Comparison of ENCODE assay signal across 11 cellular contexts in the genomic region with DNA sequence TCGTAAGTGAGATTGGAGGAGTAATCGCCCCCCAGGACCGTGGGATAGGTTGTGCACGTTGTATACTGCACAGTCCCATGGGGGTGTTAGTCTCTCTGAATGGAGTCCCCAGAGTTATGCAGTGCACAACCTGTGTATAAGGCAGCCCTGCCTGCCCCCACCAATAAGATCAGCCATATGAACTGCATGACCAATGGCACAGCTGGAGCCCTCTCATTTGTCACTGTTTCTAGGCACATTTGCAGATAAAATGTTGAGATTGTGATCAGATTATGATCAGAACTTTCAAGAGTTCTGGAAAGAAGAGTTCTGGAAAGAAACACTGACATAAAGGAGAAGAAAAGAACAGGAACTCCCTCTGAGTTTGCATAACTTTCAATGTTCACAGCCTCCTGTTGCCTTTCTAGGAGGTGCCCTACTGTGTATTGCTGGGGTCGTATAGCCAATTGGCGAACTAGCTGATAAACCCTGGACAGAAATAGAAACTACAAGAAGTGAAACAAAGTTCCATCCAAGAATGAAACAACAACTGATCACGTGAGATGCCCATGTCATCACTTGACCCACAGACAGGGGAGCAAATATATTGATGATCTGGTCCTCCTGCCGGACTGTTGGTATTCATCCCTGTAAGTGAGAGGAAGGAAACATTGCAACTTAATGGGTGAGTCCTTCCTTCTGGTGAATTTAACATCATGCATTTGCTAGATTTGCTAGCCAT. TPM values are rescaled to one million over a fixed set of nuclear protein-coding genes. Genes with fewer than 3 reads are reported as not detected.
DNase-seq lines count a peak whose midpoint lies in the region; ATAC-seq and TF ChIP-seq lines count a peak whose summit lies in the region.
"Had no signal": no experiment of that assay in that cellular context is flagged by ENCODE, and none has a peak within 500 bp of the region (broad histone marks: within the 10 kb centered on the region; RNA-seq: fewer than 3 reads in every experiment).

No MANE protein-coding gene starts in this region.

- peak; percentile 72 for DNase-seq in DMS 273 (lab: John Stamatoyannopoulos, UW; ENCODE audit: unreplicated experiment)
- DNase-seq in DMS 273 treated with DMSO at 0.1 percent for 48 hours (lab: John Stamatoyannopoulos, UW) = no peak
- peak; percentile 68 for DNase-seq in Karpas-422
- DNase-seq in psoas muscle = no peak
- DNase-seq in stimulated activated CD4-positive, alpha-beta T cell treated with anti-CD3 and anti-CD28 coated beads, Interleukin-4, amount 100 ng/mL, for 24 hours = no peak
- DNase-seq in left ventricle myocardium inferior = no peak
- no peak for DNase-seq in sciatic nerve (ENCODE audit: low spot score)

- H3K4me3 ChIP-seq in Karpas-422 (ENCODE audit: low read length) = no peak overlapping the region
- H3K4me3 ChIP-seq in psoas muscle = no peak overlapping the region
- no peak overlapping the region for H3K4me3 ChIP-seq in left ventricle myocardium inferior
- H3K4me3 ChIP-seq: HAP-1 had no signal

- H2AFZ ChIP-seq in Karpas-422 (ENCODE audit: low read length) = no peak overlapping the region

- H3K4me2 ChIP-seq in Karpas-422 (ENCODE audit: low read depth, low read length, poor library complexity, severe bottlenecking) = no peak overlapping the region

- H3K4me1 ChIP-seq in Karpas-422 (ENCODE audit: low read length) (peaks cover 4% of the 10 kb centered on the region), psoas muscle (no peaks in the 10 kb centered on the region), left ventricle myocardium inferior (peaks cover 22% of the 10 kb centered on the region)

- H3K9me2 ChIP-seq in Karpas-422 (replicated peaks; ENCODE audit: insufficient read depth, low read length) = no peaks in the 10 kb centered on the region

- H3K27me3 ChIP-seq in Karpas-422 (ENCODE audit: low read length) = no peaks in the 10 kb centered on the region
- H3K27me3 ChIP-seq in psoas muscle (ENCODE audit: insufficient read depth in 3 of 3, low read length in 2 of 3) = no peaks in the 10 kb centered on the region
- no peaks in the 10 kb centered on the region for H3K27me3 ChIP-seq in left ventricle myocardium inferior (ENCODE audit: low read depth)

- intact Hi-C loops in psoas muscle (cut with DNase I) = no loop called here
- intact Hi-C loops in left ventricle myocardium inferior (cut with micrococcal nuclease) = no loop called here
- intact Hi-C loops in sciatic nerve (cut with DNase I) = no loop called here

- ATAC-seq in HG02642 (IDR thresholded peaks at IDR 0.05; ENCODE audit: poor library complexity, unreplicated experiment) = peak; percentile 99
- ATAC-seq in psoas muscle = peak; percentile 35 to 42 (median 40)
- no peak for ATAC-seq in sciatic nerve

- H3K27ac ChIP-seq in Karpas-422 (ENCODE audit: low read length) (no peak overlapping the region), psoas muscle (no peak overlapping the region), left ventricle myocardium inferior (replicated peaks) (no peak overlapping the region)
- H3K27ac ChIP-seq: 22Rv1, epithelial cell of prostate had no signal

- H3K9me3 ChIP-seq in Karpas-422 (ENCODE audit: low read length) (no peaks in the 10 kb centered on the region), psoas muscle (no peaks in the 10 kb centered on the region), left ventricle myocardium inferior (replicated peaks) (no peaks in the 10 kb centered on the region)
- H3K9me3 ChIP-seq: HAP-1 had no signal

- H4K20me1 ChIP-seq in Karpas-422 (ENCODE audit: insufficient read depth, low read depth, low read length) = 0 out of 2 replicates have a peak, but pooled peaks cover 5% of the 10 kb centered on the region

- TF ChIP-seq CTCF in psoas muscle (IDR thresholded peaks at IDR 0.05) = no peak
- TF ChIP-seq CTCF in left ventricle myocardium inferior (IDR thresholded peaks at IDR 0.05; ENCODE audit: borderline replicate concordance) = no peak

- WGBS in psoas muscle, 3 donors = 50 to 57% (median 56%) methylated on average over 8 of the region's 8 CpGs

- H3K36me3 ChIP-seq in Karpas-422 (ENCODE audit: insufficient read depth, low read length) (no peaks in the 10 kb centered on the region), psoas muscle (ENCODE audit: insufficient read depth in 1 of 2, low read depth in 1 of 2) (no peaks in the 10 kb centered on the region), left ventricle myocardium inferior (no peaks in the 10 kb centered on the region)
- H3K36me3 ChIP-seq: HAP-1 had no signal

- no peak overlapping the region for H3K9ac ChIP-seq in Karpas-422 (ENCODE audit: low read length)

- no peaks in the 10 kb centered on the region for H3K79me2 ChIP-seq in Karpas-422 (ENCODE audit: low read length)

RNA-seq across cellular contexts. Expression of gene TOMM7, which starts 49.6 kb away (rescaled TPM):
- total RNA-seq in Karpas-422 (2014; rRNA removed; shearing (Covaris generic); ENCODE audit: low replicate concordance) = 169 and 170 TPM in 2 replicates
- total RNA-seq in psoas muscle = 100 to 1,000 TPM; 465 to 704 (median 639) TPM
- 100 to 1,000 TPM; 401 to 791 (median 735) TPM for polyA plus RNA-seq in psoas muscle
- total RNA-seq in left ventricle myocardium inferior = 563 TPM
- total RNA-seq in sciatic nerve = 322 TPM

Comparison
In these comparisons a context has a peak if more than half of its experiments do, and no peak if none do; other contexts are left out.
1. DNase-seq: peak in DMS 273 (single experiment) and Karpas-422 (single experiment); none in DMS 273 treated with DMSO at 0.1 percent for 48 hours (single experiment), psoas muscle (0 of 2), stimulated activated CD4-positive, alpha-beta T cell treated with anti-CD3 and anti-CD28 coated beads, Interleukin-4, amount 100 ng/mL, for 24 hours (single experiment), left ventricle myocardium inferior (single experiment) and sciatic nerve (single experiment).